15 cellular contexts compared by ENCODE assay signal in genomic region chr7:137916564-137916963, GRCh38.
DNase-seq lines count a peak whose midpoint lies in the region; ATAC-seq, FAIRE-seq and TF ChIP-seq lines count a peak whose summit lies in the region.
"Had no signal": no experiment of that assay in that cellular context is flagged by ENCODE, and none has a peak within 500 bp of the region (broad histone marks: within the 10 kb centered on the region; RNA-seq: fewer than 3 reads in every experiment).

No MANE protein-coding gene starts in this region.

- H3K9ac ChIP-seq in kidney (ENCODE audit: low read length in 2 of 2), result no peak overlapping the region

- DNase-seq in kidney, result no peak
- DNase-seq in NCI-H128 (lab: John Stamatoyannopoulos, UW; ENCODE audit: unreplicated experiment), result no peak
- DNase-seq in iPS-NIHi7 (ENCODE audit: extremely low spot score), result no peak
- no peak for DNase-seq in heart left ventricle
- DNase-seq: activated CD8-positive, alpha-beta T cell treated with anti-CD3 and anti-CD28 coated beads for 36 hours; effector memory CD4-positive, alpha-beta T cell; head of caudate nucleus; NCI-H2081 treated with DMSO at 0.1 percent for 48 hours; NCI-H524 treated with DMSO at 0.1 percent for 48 hours; stimulated activated CD4-positive, alpha-beta T cell treated with anti-CD3 and anti-CD28 coated beads, Interleukin-1b, Interleukin-23, amount 100 ng/mL, for 48 hours; WERI-Rb-1 had no signal

- WGBS in heart left ventricle, 4 donors, result 93 to 98% (median 95%) methylated on average over 8 of the region's 8 CpGs

- H3K4me3 ChIP-seq in GM12875 (ENCODE audit: low read depth, low read length) (peak overlapping the region; percentile 8), kidney (ENCODE audit: low read length in 2 of 2) (no peak overlapping the region), heart left ventricle (no peak overlapping the region)

- no peaks in the 10 kb centered on the region for H3K27me3 ChIP-seq in heart left ventricle

- H3K4me1 ChIP-seq in kidney (ENCODE audit: control insufficient read depth in 1 of 2, insufficient read depth in 1 of 2, low read depth in 1 of 2, low read length in 2 of 2) (peaks cover 18 to 24% of the 10 kb centered on the region in 2 donors), heart left ventricle (peaks cover 0 to 30% (median 4%) of the 10 kb centered on the region in 12 donors)

- FAIRE-seq in kidney (lab: Jason Lieb, UNC), result no peak

- peak overlapping the region; percentile 56 to 69 for H3K27ac ChIP-seq in kidney (ENCODE audit: low read depth in 2 of 2, low read length in 2 of 2)
- peak overlapping the region; percentile 38 for H3K27ac ChIP-seq in temporal lobe (ENCODE audit: low read depth, low read length)
- H3K27ac ChIP-seq in heart left ventricle, result peak overlapping the region in 4 of 12 donors; percentile 3 to 52 (median 31)
- H3K27ac ChIP-seq: WERI-Rb-1 had no signal

- no peak for TF ChIP-seq POLR2A in heart left ventricle (IDR thresholded peaks at IDR 0.05)

- peak; percentile 64 for ATAC-seq in HG02870 (IDR thresholded peaks at IDR 0.05; ENCODE audit: unreplicated experiment)
- ATAC-seq in GM18858 (IDR thresholded peaks at IDR 0.05; ENCODE audit: unreplicated experiment), result no peak
- no peak for ATAC-seq in heart left ventricle
- ATAC-seq: activated CD8-positive, alpha-beta T cell treated with anti-CD3 and anti-CD28 coated beads for 36 hours had no signal

- H3K36me3 ChIP-seq in kidney (ENCODE audit: control insufficient read depth in 1 of 2, insufficient read depth in 2 of 2, low read length in 2 of 2) (peaks cover 11 to 15% of the 10 kb centered on the region in 2 donors), heart left ventricle (peaks cover 0 to 49% (median 45%) of the 10 kb centered on the region in 9 donors)
- H3K36me3 ChIP-seq: WERI-Rb-1 had no signal

- intact Hi-C loops in kidney (cut with DNase I) (no loop called here), heart left ventricle (cut with DNase I) (loop anchor here in 1 of 10 donors (10.0 kb wide), 1 partner anchor 48 kb away; no protein-coding TSS in a partner anchor)

- H3K9me3 ChIP-seq in kidney (ENCODE audit: control insufficient read depth in 1 of 2, low read length in 2 of 2), result no peaks in the 10 kb centered on the region
- H3K9me3 ChIP-seq in heart left ventricle, result no peaks in the 10 kb centered on the region

- no peak for TF ChIP-seq CTCF in GM12875 (IDR thresholded peaks at IDR 0.05; ENCODE audit: borderline replicate concordance, insufficient read depth, low read depth, low read length)
- TF ChIP-seq CTCF in kidney (IDR thresholded peaks at IDR 0.05; ENCODE audit: borderline replicate concordance, extremely low read depth, insufficient read depth), result no peak
- TF ChIP-seq CTCF in heart left ventricle (IDR thresholded peaks at IDR 0.05), result no peak
